In the genomic region with DNA sequence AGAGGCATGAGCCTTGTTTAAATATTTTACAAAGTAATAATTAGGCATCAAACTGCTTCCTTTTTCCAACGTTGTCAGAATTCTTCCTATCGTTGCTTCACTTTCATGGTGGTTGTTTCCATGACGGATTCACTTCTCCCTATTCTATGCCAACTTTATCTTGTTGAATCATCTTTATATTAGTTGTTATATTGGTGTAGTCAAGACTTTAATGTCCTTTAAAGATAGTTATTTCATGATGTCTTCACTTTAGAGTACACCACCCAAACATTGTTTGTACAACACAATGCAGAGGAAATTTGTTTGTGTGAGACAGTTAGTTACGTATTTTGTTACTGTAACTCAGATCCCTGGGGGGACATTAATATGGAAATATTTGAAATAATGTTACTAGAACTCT, we compare ENCODE assay signal across 9 cellular contexts.
A peak's percentile ranks its signal among the peaks of the same experiment; 100 is the strongest.
DNase-seq lines count a peak whose midpoint lies in the region; ATAC-seq, FAIRE-seq and TF ChIP-seq lines count a peak whose summit lies in the region.
"Had no signal": no experiment of that assay in that cellular context is flagged by ENCODE, and none has a peak within 500 bp of the region (broad histone marks: within the 10 kb centered on the region; RNA-seq: fewer than 3 reads in every experiment).

No MANE protein-coding gene starts in this region.

- no peaks in the 10 kb centered on the region for H3K27me3 ChIP-seq in PC-3 (ENCODE audit: low read length)
- H3K27me3 ChIP-seq in hepatocyte, result no peaks in the 10 kb centered on the region
- H3K27me3 ChIP-seq in subcutaneous abdominal adipose tissue (ENCODE audit: control insufficient read depth in 5 of 5, insufficient read depth in 4 of 5, low read length in 5 of 5), result no peaks in the 10 kb centered on the region
- H3K27me3 ChIP-seq in HepG2 (ENCODE audit: control insufficient read depth in 1 of 2, insufficient read depth in 2 of 2, low read length in 2 of 2), result no peaks in the 10 kb centered on the region

- ATAC-seq in PC-3, result peak; percentile 70
- ATAC-seq in GM21786 (IDR thresholded peaks at IDR 0.05; ENCODE audit: unreplicated experiment), result no peak
- ATAC-seq in HepG2, result no peak

- H3K4me1 ChIP-seq in PC-3 (ENCODE audit: insufficient read depth, low read length) (peaks cover 26% of the 10 kb centered on the region), hepatocyte (ENCODE audit: insufficient read depth) (no peaks in the 10 kb centered on the region), subcutaneous abdominal adipose tissue (ENCODE audit: control insufficient read depth in 5 of 5, insufficient read depth in 5 of 5, low read length in 5 of 5) (peaks cover 0 to 42% (median 25%) of the 10 kb centered on the region in 5 donors), HepG2 (ENCODE audit: insufficient read depth, low read length) (no peaks in the 10 kb centered on the region)

- DNase-seq in LNCaP clone FGC (ENCODE audit: low read depth) (no peak), PC-3 (peak; percentile 53), hepatocyte (ENCODE audit: low spot score) (no peak), HepG2 (ENCODE audit: low spot score) (no peak)
- no peak for DNase-seq in activated T-cell treated with anti-CD3 and anti-CD28 coated beads, Interleukin-2, amount 50 U/mL, for 1 hour
- DNase-seq: NCI-H1436 treated with DMSO at 0.1 percent for 48 hours, NCI-H524 had no signal

- no TSS peak for BruUV-seq in PC-3 (replicated peaks; lab: Mats Ljungman, UMichigan)
- no TSS peak for BruUV-seq in HepG2 (replicated peaks; lab: Mats Ljungman, UMichigan)

- CTCF ChIA-PET in PC-3 (lab: Charles Lee) (no interaction called here), HepG2 (lab: Yijun Ruan, JAX; ENCODE audit: low intra/inter-chr PET ratio, low total read pairs) (no interaction called here)

- no peak for TF ChIP-seq RAD21 in HepG2 (CRISPR knock-in tag; IDR thresholded peaks at IDR 0.05)

- 78% methylated on average over 4 of the region's 4 CpGs for WGBS in hepatocyte (ENCODE audit: low lambda C conversion rate, missing lambda C conversion rate)
- WGBS in HepG2 (ENCODE audit: low lambda C conversion rate), result 96% methylated on average over 4 of the region's 4 CpGs

- H3K4me2 ChIP-seq in PC-3 (ENCODE audit: low read length) (peak overlapping the region; percentile 82), hepatocyte (no peak overlapping the region), HepG2 (ENCODE audit: low read depth, low read length) (no peak overlapping the region)

- intact Hi-C loops in PC-3 (cut with micrococcal nuclease), result loop anchor here (1.0 to 5.0 kb wide), 7 partner anchors 11 to 639 kb away; a partner anchor contains a TSS
- intact Hi-C loops in HepG2 (cut with micrococcal nuclease; ENCODE audit: unreplicated experiment), result no loop called here

- H4K20me1 ChIP-seq in PC-3 (ENCODE audit: low read length), result peaks cover 7% of the 10 kb centered on the region; the same call in 1 of the 2 replicates
- no peaks in the 10 kb centered on the region for H4K20me1 ChIP-seq in hepatocyte (ENCODE audit: insufficient read depth, poor library complexity, severe bottlenecking)
- H4K20me1 ChIP-seq in HepG2 (ENCODE audit: insufficient read depth, low read length), result no peaks in the 10 kb centered on the region

- H3K27ac ChIP-seq in PC-3 (ENCODE audit: low read length) (peak overlapping the region; percentile 90), hepatocyte (peak overlapping the region; percentile 25), subcutaneous abdominal adipose tissue (ENCODE audit: low read depth, low read length) (peak overlapping the region; percentile 82), HepG2 (ENCODE audit: extremely low read length, insufficient read depth, low read length) (no peak overlapping the region)

- no peak for TF ChIP-seq POLR2A in HepG2 (IDR thresholded peaks at IDR 0.05; ENCODE audit: insufficient read depth in 1 of 2, low read depth in 2 of 2, low read length in 2 of 2)

- no peak for FAIRE-seq in HepG2 (lab: Jason Lieb, UNC)

- H2AFZ ChIP-seq in PC-3 (ENCODE audit: low read length) (peak overlapping the region; percentile 34; the same call in 1 of the 2 replicates), hepatocyte (no peak overlapping the region), HepG2 (ENCODE audit: low read length) (no peak overlapping the region)

- no peak for TF ChIP-seq CTCF in LNCaP clone FGC (IDR thresholded peaks at IDR 0.05; ENCODE audit: control insufficient read depth, extremely low read depth, insufficient read depth)
- TF ChIP-seq CTCF in PC-3 (conservative IDR thresholded peaks at IDR 0.05; ENCODE audit: low read depth, low read length), result no peak
- TF ChIP-seq CTCF in hepatocyte (IDR thresholded peaks at IDR 0.05; ENCODE audit: poor library complexity), result no peak
- TF ChIP-seq CTCF in HepG2 (CRISPR knock-in tag; IDR thresholded peaks at IDR 0.05), result no peak

- peaks cover 10% of the 10 kb centered on the region for H3F3A ChIP-seq in PC-3 (ENCODE audit: low read length, unreplicated experiment)

- H3K9me3 ChIP-seq in PC-3 (ENCODE audit: low read length) (no peaks in the 10 kb centered on the region), hepatocyte (ENCODE audit: low read depth) (no peaks in the 10 kb centered on the region), subcutaneous abdominal adipose tissue (ENCODE audit: control insufficient read depth in 5 of 5, low read length in 5 of 5) (no peaks in the 10 kb centered on the region), HepG2 (ENCODE audit: low read length) (no peaks in the 10 kb centered on the region)

- in situ Hi-C loops in HepG2 (cut with HindIII; ENCODE audit: extremely low pct_ligation_motif_present, low pct_unique_long_range_greater_than_20kb), result no loop called here

- H3K79me2 ChIP-seq in PC-3 (ENCODE audit: low read length) (no peaks in the 10 kb centered on the region), hepatocyte (no peaks in the 10 kb centered on the region), HepG2 (ENCODE audit: insufficient read depth, low read length) (no peaks in the 10 kb centered on the region)

- POLR2A ChIA-PET in PC-3 (lab: Charles Lee; ENCODE audit: unreplicated experiment), result no interaction called here
- POLR2A ChIA-PET in HepG2 (lab: Yijun Ruan, JAX), result no interaction called here

- H3K4me3 ChIP-seq in LNCaP clone FGC (ENCODE audit: low read depth, low read length) (peak overlapping the region; percentile 30), PC-3 (ENCODE audit: low read length) (peak overlapping the region; percentile 54), hepatocyte (no peak overlapping the region), subcutaneous abdominal adipose tissue (ENCODE audit: low read depth in 1 of 5, low read length in 5 of 5) (no peak overlapping the region), HepG2 (replicated peaks in 1 of 3; ENCODE audit: insufficient read depth in 1 of 3, low read depth in 2 of 3, low read length in 3 of 3) (no peak overlapping the region)

- TF ChIP-seq EP300 in HepG2 (IDR thresholded peaks at IDR 0.05; ENCODE audit: low read depth in 2 of 2, low read length in 2 of 2) (no peak), HepG2 (CRISPR knock-in tag; IDR thresholded peaks at IDR 0.05; ENCODE audit: borderline replicate concordance) (no peak)

- H3K9me2 ChIP-seq in PC-3 (replicated peaks; ENCODE audit: low read length) (no peaks in the 10 kb centered on the region), hepatocyte (replicated peaks; ENCODE audit: insufficient read depth) (no peaks in the 10 kb centered on the region)

- H3K36me3 ChIP-seq in PC-3 (ENCODE audit: low read depth, low read length) (no peaks in the 10 kb centered on the region), hepatocyte (replicated peaks; ENCODE audit: insufficient read depth, low read depth) (no peaks in the 10 kb centered on the region), subcutaneous abdominal adipose tissue (ENCODE audit: control insufficient read depth in 5 of 5, insufficient read depth in 5 of 5, low read length in 5 of 5) (peaks cover 15 to 40% (median 20%) of the 10 kb centered on the region in 5 donors), HepG2 (replicated peaks in 1 of 2; ENCODE audit: control insufficient read depth in 1 of 2, insufficient read depth in 2 of 2, low read length in 2 of 2) (peaks cover 1 to 26% of the 10 kb centered on the region in 2 experiments; a peak in 3 of 5 replicates)

- H3K9ac ChIP-seq in PC-3 (ENCODE audit: low read length), result peak overlapping the region; percentile 51
- H3K9ac ChIP-seq in subcutaneous abdominal adipose tissue (ENCODE audit: low read length in 5 of 5), result no peak overlapping the region
- H3K9ac ChIP-seq in HepG2 (ENCODE audit: insufficient read depth, low read depth, low read length), result no peak overlapping the region

TF ChIP-seq in HepG2, 621 proteins besides CTCF, POLR2A, EP300 and RAD21 (continues in another document):
- no peak for TF ChIP-seq XRCC5 (optimal IDR thresholded peaks at IDR 0.05; ENCODE audit: low read length)
- TF ChIP-seq, protein P1, sequence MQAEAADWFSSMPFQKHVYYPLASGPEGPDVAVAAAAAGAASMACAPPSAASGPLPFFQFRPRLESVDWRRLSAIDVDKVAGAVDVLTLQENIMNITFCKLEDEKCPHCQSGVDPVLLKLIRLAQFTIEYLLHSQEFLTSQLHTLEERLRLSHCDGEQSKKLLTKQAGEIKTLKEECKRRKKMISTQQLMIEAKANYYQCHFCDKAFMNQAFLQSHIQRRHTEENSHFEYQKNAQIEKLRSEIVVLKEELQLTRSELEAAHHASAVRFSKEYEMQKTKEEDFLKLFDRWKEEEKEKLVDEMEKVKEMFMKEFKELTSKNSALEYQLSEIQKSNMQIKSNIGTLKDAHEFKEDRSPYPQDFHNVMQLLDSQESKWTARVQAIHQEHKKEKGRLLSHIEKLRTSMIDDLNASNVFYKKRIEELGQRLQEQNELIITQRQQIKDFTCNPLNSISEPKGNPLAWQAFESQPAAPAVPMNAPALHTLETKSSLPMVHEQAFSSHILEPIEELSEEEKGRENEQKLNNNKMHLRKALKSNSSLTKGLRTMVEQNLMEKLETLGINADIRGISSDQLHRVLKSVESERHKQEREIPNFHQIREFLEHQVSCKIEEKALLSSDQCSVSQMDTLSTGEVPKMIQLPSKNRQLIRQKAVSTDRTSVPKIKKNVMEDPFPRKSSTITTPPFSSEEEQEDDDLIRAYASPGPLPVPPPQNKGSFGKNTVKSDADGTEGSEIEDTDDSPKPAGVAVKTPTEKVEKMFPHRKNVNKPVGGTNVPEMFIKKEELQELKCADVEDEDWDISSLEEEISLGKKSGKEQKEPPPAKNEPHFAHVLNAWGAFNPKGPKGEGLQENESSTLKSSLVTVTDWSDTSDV (CRISPR knock-in tag; IDR thresholded peaks at IDR 0.05), result no peak
- TF ChIP-seq, protein P2, sequence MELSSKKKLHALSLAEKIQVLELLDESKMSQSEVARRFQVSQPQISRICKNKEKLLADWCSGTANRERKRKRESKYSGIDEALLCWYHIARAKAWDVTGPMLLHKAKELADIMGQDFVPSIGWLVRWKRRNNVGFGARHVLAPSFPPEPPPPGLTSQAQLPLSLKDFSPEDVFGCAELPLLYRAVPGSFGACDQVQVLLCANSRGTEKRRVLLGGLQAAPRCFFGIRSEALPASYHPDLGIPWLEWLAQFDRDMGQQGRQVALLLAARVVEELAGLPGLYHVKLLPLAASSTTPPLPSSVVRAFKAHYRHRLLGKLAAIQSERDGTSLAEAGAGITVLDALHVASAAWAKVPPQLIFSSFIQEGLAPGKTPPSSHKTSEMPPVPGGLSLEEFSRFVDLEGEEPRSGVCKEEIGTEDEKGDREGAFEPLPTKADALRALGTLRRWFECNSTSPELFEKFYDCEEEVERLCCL (CRISPR knock-in tag; IDR thresholded peaks at IDR 0.05; ENCODE audit: borderline replicate concordance), result no peak
- TF ChIP-seq DNMT3B (CRISPR knock-in tag; conservative IDR thresholded peaks at IDR 0.05), result no peak

Comparison
In these comparisons a context has a peak if more than half of its experiments do, and no peak if none do; other contexts are left out.
1. H3K4me3 ChIP-seq: peak in LNCaP clone FGC (single experiment) and PC-3 (single experiment); none in hepatocyte (single experiment), subcutaneous abdominal adipose tissue (0 of 5) and HepG2 (0 of 3).